In the genomic region with DNA sequence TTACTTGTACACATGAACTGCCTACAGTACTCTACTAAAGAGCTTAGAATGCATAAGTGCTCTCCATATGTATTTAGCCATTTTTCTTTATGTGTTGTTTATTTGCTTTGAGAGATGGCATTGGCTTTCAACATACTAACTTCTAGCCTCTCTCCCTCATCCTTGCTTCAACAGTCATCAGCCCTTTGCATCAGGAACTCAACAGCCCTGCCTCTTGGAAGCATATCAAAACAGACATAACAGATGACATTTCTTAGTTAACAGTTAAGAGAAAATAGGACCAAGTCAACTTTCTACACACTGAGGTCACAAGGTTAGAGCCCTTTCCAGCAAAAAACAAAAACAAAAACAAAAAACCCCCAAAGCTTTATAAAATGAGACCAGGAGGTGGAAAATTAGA, we compare ENCODE assay signal across 1 cellular context.
TF ChIP-seq lines count a peak whose summit lies in the region.

No MANE protein-coding gene starts in this region.

TF ChIP-seq in K562, 482 proteins besides CTCF, POLR2A, EP300 and RAD21:
- TF ChIP-seq MEF2D (tag; conservative IDR thresholded peaks at IDR 0.05; ENCODE audit: low read depth) (no peak), ZNF717 (CRISPR knock-in tag; IDR thresholded peaks at IDR 0.05) (no peak), HIVEP1 (CRISPR knock-in tag; IDR thresholded peaks at IDR 0.05) (no peak), NR2F6 (CRISPR knock-in tag; IDR thresholded peaks at IDR 0.05) (no peak), BCL6 (CRISPR knock-in tag; IDR thresholded peaks at IDR 0.05) (no peak), HMGN3 (IDR thresholded peaks at IDR 0.05; ENCODE audit: borderline replicate concordance, extremely low read depth, insufficient read length, low read depth, low read length) (no peak), ZNF316 (IDR thresholded peaks at IDR 0.05) (no peak), NFIC (IDR thresholded peaks at IDR 0.05) (no peak), ZFX (CRISPR knock-in tag; IDR thresholded peaks at IDR 0.05) (no peak), PHF8 (IDR thresholded peaks at IDR 0.05; ENCODE audit: borderline replicate concordance, low read length) (no peak), ETV6 (IDR thresholded peaks at IDR 0.05; ENCODE audit: borderline replicate concordance in 1 of 2, low read depth in 2 of 2, low read length in 1 of 2) (no peak), ETV6 (CRISPR knock-in tag; IDR thresholded peaks at IDR 0.05; ENCODE audit: borderline replicate concordance) (no peak)
- TF ChIP-seq, protein P1, sequence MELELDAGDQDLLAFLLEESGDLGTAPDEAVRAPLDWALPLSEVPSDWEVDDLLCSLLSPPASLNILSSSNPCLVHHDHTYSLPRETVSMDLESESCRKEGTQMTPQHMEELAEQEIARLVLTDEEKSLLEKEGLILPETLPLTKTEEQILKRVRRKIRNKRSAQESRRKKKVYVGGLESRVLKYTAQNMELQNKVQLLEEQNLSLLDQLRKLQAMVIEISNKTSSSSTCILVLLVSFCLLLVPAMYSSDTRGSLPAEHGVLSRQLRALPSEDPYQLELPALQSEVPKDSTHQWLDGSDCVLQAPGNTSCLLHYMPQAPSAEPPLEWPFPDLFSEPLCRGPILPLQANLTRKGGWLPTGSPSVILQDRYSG (tag; conservative IDR thresholded peaks at IDR 0.05; ENCODE audit: low read depth) = no peak
- TF ChIP-seq, protein P2, sequence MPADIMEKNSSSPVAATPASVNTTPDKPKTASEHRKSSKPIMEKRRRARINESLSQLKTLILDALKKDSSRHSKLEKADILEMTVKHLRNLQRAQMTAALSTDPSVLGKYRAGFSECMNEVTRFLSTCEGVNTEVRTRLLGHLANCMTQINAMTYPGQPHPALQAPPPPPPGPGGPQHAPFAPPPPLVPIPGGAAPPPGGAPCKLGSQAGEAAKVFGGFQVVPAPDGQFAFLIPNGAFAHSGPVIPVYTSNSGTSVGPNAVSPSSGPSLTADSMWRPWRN (IDR thresholded peaks at IDR 0.05; ENCODE audit: low read depth) = no peak
- TF ChIP-seq, protein P3, sequence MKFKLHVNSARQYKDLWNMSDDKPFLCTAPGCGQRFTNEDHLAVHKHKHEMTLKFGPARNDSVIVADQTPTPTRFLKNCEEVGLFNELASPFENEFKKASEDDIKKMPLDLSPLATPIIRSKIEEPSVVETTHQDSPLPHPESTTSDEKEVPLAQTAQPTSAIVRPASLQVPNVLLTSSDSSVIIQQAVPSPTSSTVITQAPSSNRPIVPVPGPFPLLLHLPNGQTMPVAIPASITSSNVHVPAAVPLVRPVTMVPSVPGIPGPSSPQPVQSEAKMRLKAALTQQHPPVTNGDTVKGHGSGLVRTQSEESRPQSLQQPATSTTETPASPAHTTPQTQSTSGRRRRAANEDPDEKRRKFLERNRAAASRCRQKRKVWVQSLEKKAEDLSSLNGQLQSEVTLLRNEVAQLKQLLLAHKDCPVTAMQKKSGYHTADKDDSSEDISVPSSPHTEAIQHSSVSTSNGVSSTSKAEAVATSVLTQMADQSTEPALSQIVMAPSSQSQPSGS (CRISPR knock-in tag; IDR thresholded peaks at IDR 0.05) = no peak
- TF ChIP-seq, protein P4, sequence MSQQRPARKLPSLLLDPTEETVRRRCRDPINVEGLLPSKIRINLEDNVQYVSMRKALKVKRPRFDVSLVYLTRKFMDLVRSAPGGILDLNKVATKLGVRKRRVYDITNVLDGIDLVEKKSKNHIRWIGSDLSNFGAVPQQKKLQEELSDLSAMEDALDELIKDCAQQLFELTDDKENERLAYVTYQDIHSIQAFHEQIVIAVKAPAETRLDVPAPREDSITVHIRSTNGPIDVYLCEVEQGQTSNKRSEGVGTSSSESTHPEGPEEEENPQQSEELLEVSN (IDR thresholded peaks at IDR 0.05; ENCODE audit: borderline replicate concordance in 1 of 2, extremely low read depth in 1 of 2, insufficient read depth in 1 of 2, insufficient read length in 1 of 2, low read depth in 1 of 2, low read length in 1 of 2, poor library complexity in 1 of 2, severe bottlenecking in 1 of 2) = no peak
